24 cellular contexts compared by ENCODE assay signal in genomic region chr11:69419662-69420061, GRCh38.
DNase-seq lines count a peak whose midpoint lies in the region; ATAC-seq and TF ChIP-seq lines count a peak whose summit lies in the region.
"Had no signal": no experiment of that assay in that cellular context is flagged by ENCODE, and none has a peak within 500 bp of the region (broad histone marks: within the 10 kb centered on the region; RNA-seq: fewer than 3 reads in every experiment).

No MANE protein-coding gene starts in this region.

- peaks cover under 1 to 3% of the 10 kb centered on the region in 2 donors for H3K9me3 ChIP-seq in neuronal stem cell (replicated peaks in 1 of 2; ENCODE audit: control insufficient read depth in 2 of 2, insufficient read depth in 1 of 2, low read depth in 1 of 2, low read length in 2 of 2)

- H3K9ac ChIP-seq in neuronal stem cell (ENCODE audit: low read depth, low read length, poor library complexity), result no peak overlapping the region

- H3K27ac ChIP-seq in neuronal stem cell (replicated peaks; ENCODE audit: low read length), result no peak overlapping the region
- H3K27ac ChIP-seq: cardiac muscle cell, foreskin keratinocyte had no signal

- peaks cover 4% of the 10 kb centered on the region for H3K9me3 Mint-ChIP-seq in chondrocyte (ENCODE audit: low read depth)

- no peak overlapping the region for H4K8ac ChIP-seq in neuronal stem cell (ENCODE audit: low read depth, low read length)

- peak; percentile 22 for DNase-seq in left ventricle myocardium superior
- no peak for DNase-seq in Right ventricle myocardium superior
- DNase-seq in chondrocyte (ENCODE audit: low spot score), result no peak
- DNase-seq in neuronal stem cell (ENCODE audit: low spot score), result no peak
- DNase-seq in dedifferentiated amniotic fluid mesenchymal stem cell (ENCODE audit: extremely low spot score), result no peak
- DNase-seq in LoVo (ENCODE audit: low spot score), result no peak
- DNase-seq in NCI-H226, result no peak
- DNase-seq: activated CD4-positive, alpha-beta T cell treated with anti-CD3 and anti-CD28 coated beads, Interleukin-2, amount 50 U/mL, for 4 hours; activated effector memory CD4-positive, alpha-beta T cell treated with Interleukin-2 at 50 U/mL for 16 hours; C1 segment of cervical spinal cord; DMS153; foreskin keratinocyte; hippocampal formation; islet precursor cell; MM.1S; naive thymus-derived CD8-positive, alpha-beta T cell; NCI-H1694; NCI-H748 treated with DMSO at 0.1 percent for 48 hours; stimulated activated naive CD8-positive, alpha-beta T cell treated with anti-CD3 and anti-CD28 coated beads, Interleukin-15, amount 100 ng/mL, for 72 hours; T-helper 2 cell had no signal

- H3K4me3 ChIP-seq in neuronal stem cell (ENCODE audit: low read length in 2 of 2), result no peak overlapping the region
- H3K4me3 ChIP-seq: cardiac muscle cell had no signal

- no peak overlapping the region for H2AK5ac ChIP-seq in neuronal stem cell (ENCODE audit: low read depth, low read length)

- H3K4me1 Mint-ChIP-seq in chondrocyte (ENCODE audit: low read depth), result peaks cover 39% of the 10 kb centered on the region
- H3K4me1 Mint-ChIP-seq: IgD-negative memory B cell; memory B cell; stimulated activated naive CD8-positive, alpha-beta T cell treated with anti-CD3 and anti-CD28 coated beads, Interleukin-15, amount 100 ng/mL, for 72 hours had no signal

- H2BK15ac ChIP-seq in neuronal stem cell (ENCODE audit: low read length), result no peak overlapping the region

- peaks cover 2 to 8% of the 10 kb centered on the region in 2 donors for H3K4me1 ChIP-seq in neuronal stem cell (ENCODE audit: control insufficient read depth in 2 of 2, insufficient read depth in 1 of 2, low read depth in 1 of 2, low read length in 2 of 2)

- TF ChIP-seq CTCF in chondrocyte (IDR thresholded peaks at IDR 0.05), result no peak

- peaks cover under 1% of the 10 kb centered on the region for H3K36me3 Mint-ChIP-seq in chondrocyte (ENCODE audit: low read depth)

- WGBS in neuronal stem cell (ENCODE audit: extremely low coverage in 2 of 2, insufficient read length in 2 of 2, insufficient replicate concordance in 1 of 2), 2 donors, result no CpG with 5 or more reads among the region's 17 CpGs

- no peak overlapping the region for H3K4me2 ChIP-seq in neuronal stem cell (ENCODE audit: insufficient read depth, low read length, poor library complexity, severe bottlenecking)

- H3K23ac ChIP-seq in neuronal stem cell (ENCODE audit: low read depth, low read length, poor library complexity), result no peak overlapping the region

- H3K36me3 ChIP-seq in neuronal stem cell (replicated peaks in 1 of 2; ENCODE audit: control insufficient read depth in 2 of 2, insufficient read depth in 2 of 2, low read length in 2 of 2), result no peaks in the 10 kb centered on the region
- H3K36me3 ChIP-seq: cardiac muscle cell had no signal

- H4K91ac ChIP-seq in neuronal stem cell (ENCODE audit: low read depth, low read length, poor library complexity), result no peak overlapping the region

- intact Hi-C loops in left ventricle myocardium superior (cut with micrococcal nuclease), result no loop called here
- intact Hi-C loops in Right ventricle myocardium superior (cut with DNase I), result no loop called here

- H3K4me3 Mint-ChIP-seq in chondrocyte (ENCODE audit: unreplicated experiment), result no peak overlapping the region
- H3K4me3 Mint-ChIP-seq: IgD-negative memory B cell; memory B cell; naive thymus-derived CD8-positive, alpha-beta T cell; stimulated activated naive CD8-positive, alpha-beta T cell treated with anti-CD3 and anti-CD28 coated beads, Interleukin-15, amount 100 ng/mL, for 72 hours had no signal

- H2BK120ac ChIP-seq in neuronal stem cell (ENCODE audit: low read depth, low read length), result no peak overlapping the region

- no peak overlapping the region for H3K4ac ChIP-seq in neuronal stem cell (ENCODE audit: low read length)

- peak overlapping the region; percentile 47 for H2BK12ac ChIP-seq in neuronal stem cell (ENCODE audit: low read length)

- H3K27me3 Mint-ChIP-seq in chondrocyte (ENCODE audit: low read depth), result no peaks in the 10 kb centered on the region

- H2AFZ ChIP-seq in neuronal stem cell (ENCODE audit: low read length), result no peak overlapping the region

- H3K27me3 ChIP-seq in neuronal stem cell (ENCODE audit: control insufficient read depth in 3 of 3, insufficient read depth in 3 of 3, low read depth in 1 of 3, low read length in 3 of 3), result no peaks in the 10 kb centered on the region
- H3K27me3 ChIP-seq: cardiac muscle cell, foreskin keratinocyte had no signal

- H3K18ac ChIP-seq in neuronal stem cell (ENCODE audit: low read length), result peak overlapping the region; percentile 15

- ATAC-seq in left ventricle myocardium superior (no peak), Right ventricle myocardium superior (ENCODE audit: poor library complexity) (no peak), esophagus mucosa (no peak)
- ATAC-seq: naive thymus-derived CD8-positive, alpha-beta T cell; stimulated activated naive CD8-positive, alpha-beta T cell treated with anti-CD3 and anti-CD28 coated beads, Interleukin-15, amount 100 ng/mL, for 72 hours had no signal

- peak overlapping the region; percentile 97 for H3K27ac Mint-ChIP-seq in chondrocyte (ENCODE audit: unreplicated experiment)
- H3K27ac Mint-ChIP-seq: IgD-negative memory B cell; memory B cell; stimulated activated naive CD8-positive, alpha-beta T cell treated with anti-CD3 and anti-CD28 coated beads, Interleukin-15, amount 100 ng/mL, for 72 hours had no signal

- H2BK5ac ChIP-seq in neuronal stem cell (ENCODE audit: low read length), result no peak overlapping the region

- H3K79me1 ChIP-seq in neuronal stem cell (ENCODE audit: low read depth, low read length), result no peaks in the 10 kb centered on the region

- H3K14ac ChIP-seq in neuronal stem cell (ENCODE audit: low read length), result no peak overlapping the region
